ENCODE assay signal across 14 cellular contexts in genomic region chr3:172625404-172625803, GRCh38.
DNase-seq lines count a peak whose midpoint lies in the region; TF ChIP-seq lines count a peak whose summit lies in the region.
"Had no signal": no experiment of that assay in that cellular context is flagged by ENCODE, and none has a peak within 500 bp of the region (broad histone marks: within the 10 kb centered on the region; RNA-seq: fewer than 3 reads in every experiment).

No MANE protein-coding gene starts in this region.

- H3K27me3 ChIP-seq in PC-9 (ENCODE audit: insufficient read depth, low read depth), result no peaks in the 10 kb centered on the region
- no peaks in the 10 kb centered on the region for H3K27me3 ChIP-seq in esophagus squamous epithelium
- H3K27me3 ChIP-seq: BLaER1 had no signal

- CTCF ChIA-PET in PC-9 (lab: Charles Lee), result interaction anchor here (0.7 to 1.5 kb wide), 4 partner anchors 10 to 287 kb away, joined by 5 to 9 read pairs (median 6); no protein-coding TSS in a partner anchor
- CTCF ChIA-PET in activated CD4-positive, alpha-beta memory T cell treated with anti-CD3 and anti-CD28 coated beads, Interleukin-2, amount 10 ng/mL, durations not matched to agents 7 days and 5 days (lab: Charles Lee), result interaction anchor here (0.7 to 3.6 kb wide), 4 partner anchors 10 to 293 kb away, joined by 3 to 22 read pairs (median 11); no protein-coding TSS in a partner anchor

- intact Hi-C loops in PC-9 (cut with micrococcal nuclease; ENCODE audit: unreplicated experiment) (no loop called here), esophagus squamous epithelium (cut with DNase I) (no loop called here)

- no peaks in the 10 kb centered on the region for H3K9me2 ChIP-seq in PC-9 (ENCODE audit: insufficient read depth)

- H3K9me3 Mint-ChIP-seq in HFFc6, result no peaks in the 10 kb centered on the region
- no peaks in the 10 kb centered on the region for H3K9me3 Mint-ChIP-seq in activated CD4-positive, alpha-beta memory T cell treated with anti-CD3 and anti-CD28 coated beads, Interleukin-2, amount 10 ng/mL, durations not matched to agents 7 days and 5 days
- H3K9me3 Mint-ChIP-seq: naive thymus-derived CD4-positive, alpha-beta T cell had no signal

- H3K36me3 Mint-ChIP-seq in HFFc6 (ENCODE audit: low read depth), result peaks cover 8% of the 10 kb centered on the region
- no peaks in the 10 kb centered on the region for H3K36me3 Mint-ChIP-seq in activated CD4-positive, alpha-beta memory T cell treated with anti-CD3 and anti-CD28 coated beads, Interleukin-2, amount 10 ng/mL, durations not matched to agents 7 days and 5 days (ENCODE audit: low read depth)

- H3K79me2 ChIP-seq in PC-9 (ENCODE audit: low read depth), result no peaks in the 10 kb centered on the region

- H3K4me3 Mint-ChIP-seq in HFFc6, result no peak overlapping the region
- H3K4me3 Mint-ChIP-seq in activated CD4-positive, alpha-beta memory T cell treated with anti-CD3 and anti-CD28 coated beads, Interleukin-2, amount 10 ng/mL, durations not matched to agents 7 days and 5 days, result no peak overlapping the region
- H3K4me3 Mint-ChIP-seq: naive thymus-derived CD4-positive, alpha-beta T cell had no signal

- H3F3A ChIP-seq in PC-9 (ENCODE audit: insufficient read depth, low read depth), result peaks cover 44% of the 10 kb centered on the region

- POLR2A ChIA-PET in PC-9 (lab: Charles Lee; ENCODE audit: unreplicated experiment), result no interaction called here
- POLR2A ChIA-PET in activated CD4-positive, alpha-beta memory T cell treated with anti-CD3 and anti-CD28 coated beads, Interleukin-2, amount 10 ng/mL, durations not matched to agents 7 days and 5 days (lab: Charles Lee), result no interaction called here

- no peak for TF ChIP-seq POLR2A in esophagus squamous epithelium (IDR thresholded peaks at IDR 0.05)

- H3K4me3 ChIP-seq in PC-9 (no peak overlapping the region), esophagus squamous epithelium (no peak overlapping the region)
- H3K4me3 ChIP-seq: BLaER1, thoracic aorta had no signal

- peak overlapping the region; percentile 15 for H3K27ac Mint-ChIP-seq in HFFc6
- no peak overlapping the region for H3K27ac Mint-ChIP-seq in activated CD4-positive, alpha-beta memory T cell treated with anti-CD3 and anti-CD28 coated beads, Interleukin-2, amount 10 ng/mL, durations not matched to agents 7 days and 5 days
- H3K27ac Mint-ChIP-seq: naive thymus-derived CD4-positive, alpha-beta T cell had no signal

- no peaks in the 10 kb centered on the region for H4K20me1 ChIP-seq in PC-9 (ENCODE audit: insufficient read depth)
- H4K20me1 ChIP-seq: BLaER1 had no signal

- H2AFZ ChIP-seq in PC-9, result no peak overlapping the region

- peaks cover 7% of the 10 kb centered on the region; the same call in 1 of the 2 replicates for H3K36me3 ChIP-seq in PC-9 (ENCODE audit: low read depth)
- H3K36me3 ChIP-seq in esophagus squamous epithelium, result no peaks in the 10 kb centered on the region
- H3K36me3 ChIP-seq: BLaER1, thoracic aorta had no signal

- H3K4me1 ChIP-seq in PC-9 (replicated peaks; ENCODE audit: insufficient read depth), result peaks cover 37% of the 10 kb centered on the region
- peaks cover 8 to 79% (median 29%) of the 10 kb centered on the region in 3 donors for H3K4me1 ChIP-seq in esophagus squamous epithelium
- H3K4me1 ChIP-seq: BLaER1 had no signal

- DNase-seq in HFFc6, result no peak
- DNase-seq in PC-9, result peak in 1 of 2 experiments; percentile 46
- no peak for DNase-seq in esophagus squamous epithelium (lab: John Stamatoyannopoulos, UW)
- DNase-seq in renal cortical epithelial cell (ENCODE audit: low read depth), result peak; percentile 81
- no peak for DNase-seq in NCI-H446 (lab: John Stamatoyannopoulos, UW)
- DNase-seq in COR-L47 (lab: John Stamatoyannopoulos, UW), result no peak
- DNase-seq in activated CD4-positive, alpha-beta memory T cell treated with anti-CD3 and anti-CD28 coated beads, Interleukin-2, amount 10 ng/mL, durations not matched to agents 7 days and 5 days, result no peak
- DNase-seq: activated CD4-positive, alpha-beta T cell treated with anti-CD3 and anti-CD28 coated beads for 4 hours; activated CD8-positive, alpha-beta memory T cell treated with anti-CD3 and anti-CD28 coated beads, Interleukin-2, amount 50 U/mL, for 4 hours; activated gamma-delta T cell; naive thymus-derived CD4-positive, alpha-beta T cell; NCI-H187 had no signal

- no peaks in the 10 kb centered on the region for H3K27me3 Mint-ChIP-seq in HFFc6 (ENCODE audit: insufficient read depth)
- H3K27me3 Mint-ChIP-seq in activated CD4-positive, alpha-beta memory T cell treated with anti-CD3 and anti-CD28 coated beads, Interleukin-2, amount 10 ng/mL, durations not matched to agents 7 days and 5 days, result no peaks in the 10 kb centered on the region
- H3K27me3 Mint-ChIP-seq: naive thymus-derived CD4-positive, alpha-beta T cell had no signal

- BruUV-seq in PC-9 (replicated peaks; lab: Mats Ljungman, UMichigan), result no TSS peak

- TF ChIP-seq CTCF in HFFc6 (IDR thresholded peaks at IDR 0.05) (no peak), PC-9 (conservative IDR thresholded peaks at IDR 0.05) (no peak), esophagus squamous epithelium (IDR thresholded peaks at IDR 0.05) (no peak)

- WGBS in esophagus squamous epithelium, 2 donors, result 61 to 72% methylated on average over 2 of the region's 2 CpGs

- 0 out of 2 replicates have a peak overlapping the region, but pooled peaks have one; percentile 30 for H3K27ac ChIP-seq in PC-9
- H3K27ac ChIP-seq in esophagus squamous epithelium, result peak overlapping the region in 3 of 4 donors; percentile 14 to 77 (median 53)
- H3K27ac ChIP-seq: BLaER1, thoracic aorta had no signal

- H3K9me3 ChIP-seq in PC-9 (ENCODE audit: insufficient read depth, low read depth), result no peaks in the 10 kb centered on the region
- H3K9me3 ChIP-seq in esophagus squamous epithelium, result no peaks in the 10 kb centered on the region
- H3K9me3 ChIP-seq: BLaER1, thoracic aorta had no signal

- peaks cover 55% of the 10 kb centered on the region for H3K4me1 Mint-ChIP-seq in HFFc6 (ENCODE audit: low read depth)
- H3K4me1 Mint-ChIP-seq in activated CD4-positive, alpha-beta memory T cell treated with anti-CD3 and anti-CD28 coated beads, Interleukin-2, amount 10 ng/mL, durations not matched to agents 7 days and 5 days, result peaks cover 4% of the 10 kb centered on the region

- H3K4me2 ChIP-seq in PC-9, result no peak overlapping the region
- H3K4me2 ChIP-seq: BLaER1 had no signal
